15 cellular contexts compared by ENCODE assay signal in the genomic region with DNA sequence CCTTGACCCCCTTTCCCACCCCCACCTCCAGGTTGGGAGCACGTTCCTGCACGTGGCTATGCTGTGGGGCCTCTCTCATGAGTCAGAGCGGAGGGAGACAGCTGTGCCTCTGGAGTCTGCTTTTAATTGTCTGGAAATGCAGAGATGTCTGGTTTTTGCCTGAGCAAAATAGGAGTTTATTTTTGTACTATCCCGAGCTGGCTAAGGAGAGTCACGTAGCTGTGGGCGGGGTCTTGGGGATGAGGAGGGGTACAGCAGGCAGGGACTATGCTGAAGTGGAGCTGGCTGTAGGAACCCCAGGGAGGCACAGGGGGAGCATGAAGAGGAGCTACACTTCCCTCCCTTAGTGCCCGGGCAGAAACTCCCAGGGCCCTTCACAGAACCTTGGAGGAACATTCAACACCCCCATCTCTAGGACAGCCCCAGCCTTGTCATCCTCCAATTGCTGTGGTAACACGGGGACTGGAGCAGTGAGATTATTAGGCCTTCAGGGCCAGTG. TPM values are rescaled to one million over a fixed set of nuclear protein-coding genes. Genes with fewer than 3 reads are reported as not detected.
DNase-seq lines count a peak whose midpoint lies in the region; TF ChIP-seq lines count a peak whose summit lies in the region.
"Had no signal": no experiment of that assay in that cellular context is flagged by ENCODE, and none has a peak within 500 bp of the region (broad histone marks: within the 10 kb centered on the region; RNA-seq: fewer than 3 reads in every experiment).

No MANE protein-coding gene starts in this region.

- intact Hi-C loops in transverse colon (cut with DNase I; ENCODE audit: low total_unique reads) = no loop called here

- peak overlapping the region; percentile 78 for H3K27ac ChIP-seq in GM23248
- H3K27ac ChIP-seq in brain microvascular endothelial cell = peak overlapping the region; percentile 83
- no peak overlapping the region for H3K27ac ChIP-seq in transverse colon
- H3K27ac ChIP-seq: esophagus muscularis mucosa had no signal

- TF ChIP-seq POLR2A in transverse colon (IDR thresholded peaks at IDR 0.05) = no peak

- H3K79me2 ChIP-seq in GM23248 (ENCODE audit: insufficient read depth) = no peaks in the 10 kb centered on the region

- H3K4me3 ChIP-seq in GM23248 (no peak overlapping the region), brain microvascular endothelial cell (ENCODE audit: low read depth, low read length) (no peak overlapping the region), transverse colon (no peak overlapping the region)
- H3K4me3 ChIP-seq: esophagus muscularis mucosa had no signal

- H3K27me3 ChIP-seq in GM23248 (replicated peaks; ENCODE audit: insufficient read depth) = no peaks in the 10 kb centered on the region
- no peaks in the 10 kb centered on the region for H3K27me3 ChIP-seq in brain microvascular endothelial cell (replicated peaks)
- no peaks in the 10 kb centered on the region for H3K27me3 ChIP-seq in transverse colon
- H3K27me3 ChIP-seq: esophagus muscularis mucosa had no signal

- TF ChIP-seq CTCF in brain microvascular endothelial cell (IDR thresholded peaks at IDR 0.05; ENCODE audit: low read depth, low read length, missing control alignments) = peak; percentile 16
- TF ChIP-seq CTCF in transverse colon (IDR thresholded peaks at IDR 0.05) = no peak

- H3K36me3 ChIP-seq in GM23248 (ENCODE audit: low read depth) = no peaks in the 10 kb centered on the region
- H3K36me3 ChIP-seq in brain microvascular endothelial cell (replicated peaks) = peaks cover 74% of the 10 kb centered on the region
- H3K36me3 ChIP-seq in transverse colon = no peaks in the 10 kb centered on the region

- TF ChIP-seq EP300 in transverse colon (IDR thresholded peaks at IDR 0.05; ENCODE audit: low read depth) = no peak

- H3K4me1 ChIP-seq in GM23248 (ENCODE audit: insufficient read depth) (peaks cover 17% of the 10 kb centered on the region), transverse colon (no peaks in the 10 kb centered on the region)
- H3K4me1 ChIP-seq: esophagus muscularis mucosa had no signal

- H3K9me3 ChIP-seq in GM23248 (ENCODE audit: low read depth) (no peaks in the 10 kb centered on the region), transverse colon (no peaks in the 10 kb centered on the region)
- H3K9me3 ChIP-seq: esophagus muscularis mucosa had no signal

- peak overlapping the region; percentile 63 for H3K9ac ChIP-seq in GM23248

- H3K4me2 ChIP-seq in GM23248 (ENCODE audit: unreplicated experiment) = peak overlapping the region; percentile 50

- WGBS in GM23248 (ENCODE audit: low coverage in 1 of 2, low lambda C conversion rate in 2 of 2, missing lambda C conversion rate in 2 of 2), 2 experiments = 6% methylated on average over 8 of the region's 8 CpGs
- WGBS in transverse colon (ENCODE audit: low coverage in 1 of 2), 2 donors = 79 to 89% methylated on average over 6 to 8 of the region's 8 CpGs

- in situ Hi-C loops in GM23248 (cut with MboI) = no loop called here
- in situ Hi-C loops in brain microvascular endothelial cell (cut with HindIII; ENCODE audit: low pct_ligation_motif_present, low sequenced_read_pairs) = no loop called here
- in situ Hi-C loops in transverse colon (cut with MboI; ENCODE audit: low pct_ligation_motif_present in 1 of 4, low pct_unique_long_range_greater_than_20kb in 1 of 4, low sequenced_read_pairs in 3 of 4) = loop anchor here in 3 of 4 donors (10.0 to 25.0 kb wide), 3 partner anchors 99 to 221 kb away; partner anchors contain the start of gene KSR1 (in 1 of the 3)

- H4K20me1 ChIP-seq in GM23248 (ENCODE audit: insufficient read depth) = no peaks in the 10 kb centered on the region

- no peaks in the 10 kb centered on the region for H3F3A ChIP-seq in GM23248 (ENCODE audit: insufficient read depth)

- H3K9me2 ChIP-seq in GM23248 (ENCODE audit: insufficient read depth) = no peaks in the 10 kb centered on the region

- DNase-seq in A172 (ENCODE audit: low spot score) = peak; percentile 41
- DNase-seq in GM23248 = peak; percentile 88
- peak; percentile 85 for DNase-seq in brain microvascular endothelial cell
- DNase-seq in iris pigment epithelial cell (ENCODE audit: low read depth) = peak; percentile 82
- no peak for DNase-seq in transverse colon
- no peak for DNase-seq in pons (ENCODE audit: low spot score)
- DNase-seq in COLO668 (lab: John Stamatoyannopoulos, UW; ENCODE audit: unreplicated experiment) = no peak
- DNase-seq in activated CD4-positive, CD25-positive, alpha-beta regulatory T cell treated with anti-CD3 and anti-CD28 coated beads, Interleukin-2, amount 50 U/mL, for 72 hours = no peak
- DNase-seq: ACHN; activated CD8-positive, alpha-beta memory T cell treated with anti-CD3 and anti-CD28 coated beads, Interleukin-2, amount 50 U/mL, for 48 hours; DMS53; NCI-H226; occipital lobe; substantia nigra had no signal

- peak overlapping the region; percentile 64 for H2AFZ ChIP-seq in GM23248

RNA-seq across cellular contexts. Expression of gene LGALS9, which starts 44.7 kb away (rescaled TPM):
- total RNA-seq in A172 (2014; rRNA removed; shearing (Covaris generic)) = 0.91 and 1.4 TPM in 2 replicates
- total RNA-seq in GM23248 (2014; rRNA removed; shearing (Covaris generic)) = 1.3 and 3.2 TPM in 2 replicates
- 1.8 and 4.1 TPM in 2 replicates for polyA plus RNA-seq in GM23248 (2016; fragmentation: Nextera tagmentation; extraction: Ambion mirVana)
- total RNA-seq in transverse colon = 100 to 1,000 TPM; 245 to 463 (median 368) TPM

Comparison
In these comparisons a context has a peak if more than half of its experiments do, and no peak if none do; other contexts are left out.
1. DNase-seq: peak in A172 (single experiment), GM23248 (single experiment), brain microvascular endothelial cell (single experiment) and iris pigment epithelial cell (single experiment); none in transverse colon (single experiment), pons (single experiment), COLO668 (single experiment) and activated CD4-positive, CD25-positive, alpha-beta regulatory T cell treated with anti-CD3 and anti-CD28 coated beads, Interleukin-2, amount 50 U/mL, for 72 hours (single experiment).
2. H3K27ac ChIP-seq: peak in GM23248 (single experiment) and brain microvascular endothelial cell (single experiment); none in transverse colon (0 of 4).
3. RNA of gene LGALS9, which starts 44.7 kb away (total RNA-seq): 245 to 463 TPM in transverse colon; 1.3 to 3.2 TPM in GM23248 and 0.91 to 1.4 TPM in A172; every median in the first group is over 10 times any median in the second.
4. in situ Hi-C loops: an anchor here in transverse colon (10.0 to 25.0 kb wide); none called in GM23248 and brain microvascular endothelial cell.